Comparison of ENCODE assay signal across 1 cellular context in genomic region chr11:208177-208916, GRCh38.
TF ChIP-seq lines count a peak whose summit lies in the region.

No MANE protein-coding gene starts in this region.

TF ChIP-seq in GM12878, 131 proteins besides CTCF, POLR2A, EP300 and RAD21 (continued from another document):
- TF ChIP-seq REST (IDR thresholded peaks at IDR 0.05; ENCODE audit: low read depth, low read length) (no peak), POLR2AphosphoS5 (IDR thresholded peaks at IDR 0.05; ENCODE audit: low read length) (peak; percentile 73), E2F4 (IDR thresholded peaks at IDR 0.05; ENCODE audit: low read depth, low read length) (peak; percentile 57), ZNF207 (IDR thresholded peaks at IDR 0.05; ENCODE audit: borderline replicate concordance) (no peak), MLLT1 (IDR thresholded peaks at IDR 0.05) (peak; percentile 9; the same call in 1 of the 2 replicates), EED (IDR thresholded peaks at IDR 0.05; ENCODE audit: low read depth) (no peak), PAX5 (IDR thresholded peaks at IDR 0.05; ENCODE audit: borderline replicate concordance, low read depth, low read length) (peak; percentile 33; the same call in 1 of the 2 replicates), SMC3 (IDR thresholded peaks at IDR 0.05; ENCODE audit: borderline replicate concordance, low read length) (no peak), JUNB (IDR thresholded peaks at IDR 0.05) (no peak), DPF2 (IDR thresholded peaks at IDR 0.05) (peak; percentile 15; the same call in 1 of the 2 replicates), CREB1 (IDR thresholded peaks at IDR 0.05; ENCODE audit: low read depth) (peak; percentile 69), SRF (IDR thresholded peaks at IDR 0.05; ENCODE audit: low read depth in 2 of 2, low read length in 2 of 2) (0 out of 4 replicates have a peak, but pooled peaks of 1 of the 2 experiments have one; percentile 47), NFXL1 (IDR thresholded peaks at IDR 0.05; ENCODE audit: borderline replicate concordance) (no peak), ZNF592 (IDR thresholded peaks at IDR 0.05) (no peak), MEF2B (IDR thresholded peaks at IDR 0.05; ENCODE audit: partially characterized antibody, poor library complexity, severe bottlenecking) (no peak)
TF ChIP-seq in GM12878: peak in this region for 30.
